Comparison of ENCODE assay signal across 8 cellular contexts in the genomic region with DNA sequence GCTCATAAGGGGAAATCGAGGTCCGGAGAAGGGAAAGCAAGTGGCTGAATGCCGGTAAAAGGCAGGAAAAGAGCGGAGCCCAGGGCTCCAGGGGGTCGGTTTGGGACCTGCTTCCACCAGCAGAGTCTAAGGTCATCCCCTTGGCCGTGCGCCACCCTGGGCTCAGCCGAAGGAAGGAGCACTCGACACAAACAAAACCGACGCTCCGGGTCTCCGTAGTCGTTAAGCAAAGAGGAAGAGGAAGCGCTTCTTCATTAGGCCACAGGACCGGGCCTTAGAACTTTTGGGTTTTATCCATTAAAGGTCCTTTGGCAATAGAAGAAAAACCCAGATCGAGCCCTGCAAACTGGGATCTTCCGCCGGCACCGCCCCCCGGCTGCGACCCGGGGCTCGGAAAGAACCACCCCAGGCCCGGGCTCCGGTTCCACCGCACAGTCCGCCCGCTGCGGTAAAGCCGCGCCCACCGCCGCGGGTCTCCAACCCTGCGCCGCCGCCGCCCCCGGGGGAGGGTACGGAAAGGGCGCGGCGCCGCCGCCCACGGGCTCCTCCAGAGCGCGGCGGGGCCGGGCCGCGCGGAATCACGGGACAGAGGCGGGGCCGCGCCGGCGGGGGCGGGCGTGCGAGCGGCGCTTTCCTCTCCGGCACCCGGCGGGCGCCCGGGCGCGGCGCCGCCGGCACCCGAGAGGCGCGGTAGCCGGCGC. TPM values are rescaled to one million over a fixed set of nuclear protein-coding genes. Genes with fewer than 3 reads are reported as not detected.
A peak's percentile ranks its signal among the peaks of the same experiment; 100 is the strongest.
DNase-seq lines count a peak whose midpoint lies in the region; ATAC-seq and TF ChIP-seq lines count a peak whose summit lies in the region.

A gene (plus strand): TSS at position 629 of the 701 bp plus-strand sequence. CDS start 189 bp downstream, outside the sequence.

- peaks cover 24% of the 10 kb centered on the region for H3K4me1 Mint-ChIP-seq in activated CD8-positive, alpha-beta T cell treated with anti-CD3 and anti-CD28 coated beads, Interleukin-2, amount 10 ng/mL, durations not matched to agents 7 days and 5 days (ENCODE audit: low read depth)

- TF ChIP-seq POLR2A in GM18951 (IDR thresholded peaks at IDR 0.05; ENCODE audit: extremely low read depth, insufficient read depth, insufficient read length) = peak; percentile 78

- peak within 1 kb of the TSS; percentile 96 for H3K4me3 Mint-ChIP-seq in activated CD8-positive, alpha-beta T cell treated with anti-CD3 and anti-CD28 coated beads, Interleukin-2, amount 10 ng/mL, durations not matched to agents 7 days and 5 days

- peaks cover 2% of the 10 kb centered on the region for H3K27me3 Mint-ChIP-seq in activated CD8-positive, alpha-beta T cell treated with anti-CD3 and anti-CD28 coated beads, Interleukin-2, amount 10 ng/mL, durations not matched to agents 7 days and 5 days (ENCODE audit: low read depth)

- CTCF ChIA-PET in activated CD8-positive, alpha-beta T cell treated with anti-CD3 and anti-CD28 coated beads, Interleukin-2, amount 10 ng/mL, durations not matched to agents 7 days and 5 days (lab: Charles Lee) = interaction anchor here (0.9 to 2.7 kb wide), 9 partner anchors 10 to 248 kb away, joined by 3 to 29 read pairs (median 5); a partner anchor contains a TSS

- H3K36me3 Mint-ChIP-seq in activated CD8-positive, alpha-beta T cell treated with anti-CD3 and anti-CD28 coated beads, Interleukin-2, amount 10 ng/mL, durations not matched to agents 7 days and 5 days (ENCODE audit: low read depth) = peaks cover 21% of the 10 kb centered on the region

- H3K9me3 Mint-ChIP-seq in activated CD8-positive, alpha-beta T cell treated with anti-CD3 and anti-CD28 coated beads, Interleukin-2, amount 10 ng/mL, durations not matched to agents 7 days and 5 days (ENCODE audit: insufficient read depth) = no peaks in the 10 kb centered on the region

- peak; percentile 71 for ATAC-seq in HG03175 (IDR thresholded peaks at IDR 0.05; ENCODE audit: unreplicated experiment)
- peak; percentile 82 for ATAC-seq in activated CD8-positive, alpha-beta T cell treated with anti-CD3 and anti-CD28 coated beads, Interleukin-2, amount 10 ng/mL, durations not matched to agents 7 days and 5 days

- in situ Hi-C loops in GM18951 (cut with MboI; ENCODE audit: low sequenced_read_pairs, unreplicated experiment) = no loop called here

- H3K27ac Mint-ChIP-seq in activated CD8-positive, alpha-beta T cell treated with anti-CD3 and anti-CD28 coated beads, Interleukin-2, amount 10 ng/mL, durations not matched to agents 7 days and 5 days = peak within 1 kb of the TSS; percentile 87

- DNase-seq in AML-193 (lab: John Stamatoyannopoulos, UW) (peak; percentile 55 to 60), NCI-H748 treated with DMSO at 0.1 percent for 48 hours (lab: John Stamatoyannopoulos, UW) (peak; percentile 39), medulla oblongata (ENCODE audit: extremely low spot score) (peak; percentile 82)
- DNase-seq in activated CD8-positive, alpha-beta T cell treated with anti-CD3 and anti-CD28 coated beads, Interleukin-2, amount 10 ng/mL, durations not matched to agents 7 days and 5 days = peak; percentile 75
- DNase-seq in effector CD8-positive, alpha-beta T cell (lab: John Stamatoyannopoulos, UW) = peak; percentile 59
- peak; percentile 40 to 80 (median 50) for DNase-seq in stimulated activated CD4-positive, alpha-beta T cell treated with anti-CD3 and anti-CD28 coated beads, TNF-alpha, amount 100 ng/mL, for 48 hours (ENCODE audit: low read depth in 3 of 3)

- POLR2A ChIA-PET in activated CD8-positive, alpha-beta T cell treated with anti-CD3 and anti-CD28 coated beads, Interleukin-2, amount 10 ng/mL, durations not matched to agents 7 days and 5 days (lab: Charles Lee) = interaction anchor here (0.6 kb wide), 1 partner anchor 76 kb away, joined by 4 read pairs; no protein-coding TSS in a partner anchor

RNA-seq across cellular contexts. Expression of the gene that starts here (rescaled TPM):
- total RNA-seq in activated CD8-positive, alpha-beta T cell treated with anti-CD3 and anti-CD28 coated beads, Interleukin-2, amount 10 ng/mL, durations not matched to agents 7 days and 5 days = 10 to 100 TPM; 36.0 to 37.6 TPM

Comparison
In these comparisons a context has a peak if more than half of its experiments do, and no peak if none do; other contexts are left out.
1. Peak in every context shown above with its lines: DNase-seq and ATAC-seq.